19 cellular contexts compared by ENCODE assay signal in the genomic region with DNA sequence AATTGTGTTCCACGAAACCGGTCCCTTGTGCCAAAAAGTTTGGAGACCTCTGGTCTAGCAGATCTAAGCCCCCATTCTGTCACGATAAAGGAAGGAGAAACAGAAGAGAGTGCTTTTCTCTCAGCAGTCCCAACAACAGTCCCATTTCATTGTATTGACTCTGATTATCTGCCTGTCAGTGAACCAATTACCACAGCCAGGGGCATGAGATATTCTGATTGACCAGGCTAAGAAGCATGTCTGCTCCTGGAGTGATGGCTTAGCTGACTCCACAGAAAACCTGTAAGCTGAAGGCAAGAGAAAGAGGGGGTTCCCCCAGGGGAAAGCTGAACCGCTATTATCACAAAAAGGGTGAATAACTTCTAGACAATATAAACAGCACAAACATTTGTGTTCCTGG.
A peak's percentile ranks its signal among the peaks of the same experiment; 100 is the strongest.
DNase-seq lines count a peak whose midpoint lies in the region; ATAC-seq and TF ChIP-seq lines count a peak whose summit lies in the region.
"Had no signal": no experiment of that assay in that cellular context is flagged by ENCODE, and none has a peak within 500 bp of the region (broad histone marks: within the 10 kb centered on the region; RNA-seq: fewer than 3 reads in every experiment).

No MANE protein-coding gene starts in this region.

- DNase-seq in NCI-H69 (lab: John Stamatoyannopoulos, UW) (peak; percentile 8), iPS-NIHi7 (ENCODE audit: extremely low spot score) (peak; percentile 18), neural progenitor cell (ENCODE audit: low spot score) (peak; percentile 9), trophoblast cell (no peak)
- no peak for DNase-seq in effector memory CD4-positive, alpha-beta T cell
- DNase-seq: CD4-positive, alpha-beta memory T cell; DMS153; DMS79; GOT3; H7 had no signal

- H3K9ac ChIP-seq in neural progenitor cell, result no peak overlapping the region
- no peak overlapping the region for H3K9ac ChIP-seq in trophoblast cell (ENCODE audit: low read length)
- H3K9ac ChIP-seq: BLaER1 had no signal

- H3K9me3 ChIP-seq in neural progenitor cell (ENCODE audit: low read depth) (no peaks in the 10 kb centered on the region), trophoblast cell (ENCODE audit: insufficient read depth, low read depth, low read length) (no peaks in the 10 kb centered on the region)
- no peaks in the 10 kb centered on the region for H3K9me3 ChIP-seq in effector memory CD4-positive, alpha-beta T cell (ENCODE audit: control insufficient read depth, low read length)
- H3K9me3 ChIP-seq: A549, BLaER1 had no signal

- H4K12ac ChIP-seq in trophoblast cell (ENCODE audit: low read depth, low read length), result no peak overlapping the region

- H3K27me3 ChIP-seq in ACC112 (ENCODE audit: insufficient read depth, low read length) (no peaks in the 10 kb centered on the region), neural progenitor cell (no peaks in the 10 kb centered on the region), trophoblast cell (ENCODE audit: insufficient read depth, low read length) (no peaks in the 10 kb centered on the region)
- H3K27me3 ChIP-seq in effector memory CD4-positive, alpha-beta T cell (replicated peaks; ENCODE audit: control insufficient read depth, insufficient read depth, low read length, poor library complexity, severe bottlenecking), result no peaks in the 10 kb centered on the region
- H3K27me3 ChIP-seq: BLaER1 had no signal

- H2BK120ac ChIP-seq in trophoblast cell (ENCODE audit: insufficient read depth, low read length, poor library complexity), result no peak overlapping the region

- H3F3A ChIP-seq in neural progenitor cell (ENCODE audit: low read depth), result no peaks in the 10 kb centered on the region

- no peaks in the 10 kb centered on the region for H3K27me3 Mint-ChIP-seq in neural progenitor cell (ENCODE audit: insufficient read depth, low read depth)
- H3K27me3 Mint-ChIP-seq: CD4-positive, alpha-beta memory T cell had no signal

- no peaks in the 10 kb centered on the region for H4K20me1 ChIP-seq in neural progenitor cell (ENCODE audit: low read depth)
- H4K20me1 ChIP-seq: BLaER1 had no signal

- TF ChIP-seq CTCF in neural progenitor cell (IDR thresholded peaks at IDR 0.05), result no peak

- H3K79me2 ChIP-seq in ACC112 (ENCODE audit: control insufficient read depth, insufficient read depth, low read length, unreplicated experiment) (no peaks in the 10 kb centered on the region), neural progenitor cell (ENCODE audit: low read depth) (no peaks in the 10 kb centered on the region), trophoblast cell (ENCODE audit: control insufficient read depth, insufficient read depth, low read length, poor library complexity) (no peaks in the 10 kb centered on the region)

- H3K4me3 Mint-ChIP-seq in neural progenitor cell, result no peak overlapping the region
- H3K4me3 Mint-ChIP-seq: CD14-positive monocyte; CD4-positive, alpha-beta memory T cell had no signal

- H3K9me3 Mint-ChIP-seq in neural progenitor cell, result no peaks in the 10 kb centered on the region

- H3K23ac ChIP-seq in trophoblast cell (ENCODE audit: low read length), result no peak overlapping the region

- no peak overlapping the region for H3K4me3 ChIP-seq in ACC112 (ENCODE audit: low read depth, low read length)
- no peak overlapping the region for H3K4me3 ChIP-seq in neural progenitor cell
- H3K4me3 ChIP-seq in trophoblast cell (ENCODE audit: low read depth, low read length), result no peak overlapping the region
- H3K4me3 ChIP-seq in effector memory CD4-positive, alpha-beta T cell (ENCODE audit: insufficient read depth, low read depth, low read length, poor library complexity, severe bottlenecking), result no peak overlapping the region
- H3K4me3 ChIP-seq: A549, BLaER1, GM12878, K562 had no signal

- H3K27ac Mint-ChIP-seq in neural progenitor cell, result peak overlapping the region; percentile 6
- H3K27ac Mint-ChIP-seq: CD14-positive monocyte; CD4-positive, alpha-beta memory T cell had no signal

- H4K91ac ChIP-seq in trophoblast cell (ENCODE audit: low read depth, low read length), result no peak overlapping the region

- H3K4me1 Mint-ChIP-seq in neural progenitor cell, result peaks cover 10% of the 10 kb centered on the region
- H3K4me1 Mint-ChIP-seq: CD14-positive monocyte; CD4-positive, alpha-beta memory T cell had no signal

- no peak overlapping the region for H2BK12ac ChIP-seq in trophoblast cell (ENCODE audit: low read length)

- H2AFZ ChIP-seq in ACC112 (ENCODE audit: low read length, unreplicated experiment) (no peak overlapping the region), neural progenitor cell (replicated peaks) (no peak overlapping the region), trophoblast cell (ENCODE audit: insufficient read depth, low read length, poor library complexity) (no peak overlapping the region)

- no peak for ATAC-seq in GM21528 (IDR thresholded peaks at IDR 0.05; ENCODE audit: low FRiP score, unreplicated experiment)
- ATAC-seq: A549, GM12878, HCT116, K562 had no signal

- no peak overlapping the region for H3K4me2 ChIP-seq in neural progenitor cell
- H3K4me2 ChIP-seq in trophoblast cell (ENCODE audit: low read length), result no peak overlapping the region
- H3K4me2 ChIP-seq: A549, BLaER1 had no signal

- no peak overlapping the region for H3K18ac ChIP-seq in trophoblast cell (ENCODE audit: low read length)

- H3K4ac ChIP-seq in trophoblast cell (ENCODE audit: low read depth, low read length), result no peak overlapping the region

- no peak overlapping the region for H2AK5ac ChIP-seq in trophoblast cell (ENCODE audit: low read length)

- WGBS in trophoblast cell (ENCODE audit: extremely low coverage, insufficient coverage, insufficient read length), result no CpG with 5 or more reads among the region's 4 CpGs

- H3K27ac ChIP-seq in ACC112 (ENCODE audit: low read depth, low read length) (peak overlapping the region; percentile 55; the same call in 1 of the 2 replicates), neural progenitor cell (no peak overlapping the region), trophoblast cell (ENCODE audit: low read depth, low read length) (no peak overlapping the region)
- H3K27ac ChIP-seq in effector memory CD4-positive, alpha-beta T cell (ENCODE audit: insufficient read depth, low read length, poor library complexity, severe bottlenecking), result no peak overlapping the region
- H3K27ac ChIP-seq: 22Rv1, A549, BLaER1 had no signal

- no peak overlapping the region for H4K8ac ChIP-seq in trophoblast cell (ENCODE audit: low read depth, low read length)

- H2BK5ac ChIP-seq in trophoblast cell (ENCODE audit: low read depth, low read length, poor library complexity), result no peak overlapping the region

- H3K14ac ChIP-seq in trophoblast cell (ENCODE audit: low read length), result no peak overlapping the region

- H3K36me3 ChIP-seq in ACC112 (ENCODE audit: insufficient read depth, low read length) (no peaks in the 10 kb centered on the region), neural progenitor cell (no peaks in the 10 kb centered on the region), trophoblast cell (ENCODE audit: control insufficient read depth in 1 of 2, insufficient read depth in 2 of 2, low read length in 2 of 2) (no peaks in the 10 kb centered on the region)
- no peaks in the 10 kb centered on the region for H3K36me3 ChIP-seq in effector memory CD4-positive, alpha-beta T cell (ENCODE audit: control insufficient read depth, insufficient read depth, low read length)
- H3K36me3 ChIP-seq: BLaER1 had no signal

- H3K36me3 Mint-ChIP-seq in neural progenitor cell, result no peaks in the 10 kb centered on the region
- H3K36me3 Mint-ChIP-seq: CD14-positive monocyte; CD4-positive, alpha-beta memory T cell had no signal

- H3K79me1 ChIP-seq in trophoblast cell (ENCODE audit: low read length), result no peaks in the 10 kb centered on the region

- peaks cover 26% of the 10 kb centered on the region for H3K4me1 ChIP-seq in ACC112 (ENCODE audit: control insufficient read depth, insufficient read depth, low read length, unreplicated experiment)
- H3K4me1 ChIP-seq in neural progenitor cell, result peaks cover 3% of the 10 kb centered on the region
- no peaks in the 10 kb centered on the region for H3K4me1 ChIP-seq in trophoblast cell (ENCODE audit: control insufficient read depth in 1 of 2, insufficient read depth in 2 of 2, low read length in 2 of 2)
- H3K4me1 ChIP-seq in effector memory CD4-positive, alpha-beta T cell (ENCODE audit: control insufficient read depth, insufficient read depth, low read length, poor library complexity, severe bottlenecking), result no peaks in the 10 kb centered on the region
- H3K4me1 ChIP-seq: A549, BLaER1 had no signal

Comparison
In these comparisons a context has a peak if more than half of its experiments do, and no peak if none do; other contexts are left out.
1. DNase-seq: peak in NCI-H69 (single experiment), iPS-NIHi7 (single experiment) and neural progenitor cell (single experiment); none in trophoblast cell (0 of 2) and effector memory CD4-positive, alpha-beta T cell (0 of 3).